27 cellular contexts compared by ENCODE assay signal in the genomic region with DNA sequence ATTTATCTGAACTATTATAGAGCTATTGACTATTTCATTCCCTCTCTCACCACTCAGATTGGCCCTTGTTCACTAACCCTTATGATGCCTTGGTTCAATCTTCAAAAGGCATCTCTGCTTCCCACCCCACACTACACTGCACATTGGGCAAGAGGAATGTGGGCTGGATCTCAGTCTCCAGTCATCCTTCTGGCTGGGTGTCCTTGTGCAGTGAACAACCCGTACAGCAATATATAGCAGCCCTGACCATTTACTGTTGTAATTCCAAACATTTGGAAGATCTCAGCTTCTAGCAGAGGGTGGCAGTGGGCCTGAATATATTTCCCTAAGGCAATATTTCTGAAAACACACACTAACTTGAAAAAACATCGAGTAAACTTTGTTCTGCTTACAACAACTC.
"Had no signal": no experiment of that assay in that cellular context is flagged by ENCODE, and none has a peak within 500 bp of the region (broad histone marks: within the 10 kb centered on the region; RNA-seq: fewer than 3 reads in every experiment).

No MANE protein-coding gene starts in this region.

- H3K4me1 Mint-ChIP-seq: stimulated activated effector memory CD8-positive, alpha-beta T cell treated with anti-CD3 and anti-CD28 coated beads, Interleukin-12 subunit alpha, Interleukin-12 subunit beta, amount 100 ng/mL, for 72 hours; stimulated activated memory B cell treated with anti-CD40 and anti-IgM and Interleukin-4, amounts not matched to agents 10 μg/mL and 1 μg/mL and 100 μg/mL, for 72 hours; stimulated activated naive CD8-positive, alpha-beta T cell treated with anti-CD3 and anti-CD28 coated beads, Interleukin-15, amount 100 ng/mL, for 72 hours had no signal

- ATAC-seq: stimulated activated effector memory CD8-positive, alpha-beta T cell treated with anti-CD3 and anti-CD28 coated beads, Interleukin-12 subunit alpha, Interleukin-12 subunit beta, amount 100 ng/mL, for 72 hours; stimulated activated memory B cell treated with anti-CD40 and anti-IgM and Interleukin-4, amounts not matched to agents 10 μg/mL and 1 μg/mL and 100 μg/mL, for 72 hours; stimulated activated naive B cell treated with anti-CD40 and anti-IgM and Interleukin-4, amounts not matched to agents 10 μg/mL and 1 μg/mL and 100 μg/mL, for 72 hours; stimulated activated naive CD8-positive, alpha-beta T cell treated with anti-CD3 and anti-CD28 coated beads, Interleukin-15, amount 100 ng/mL, for 72 hours; stimulated activated naive CD8-positive, alpha-beta T cell treated with anti-CD3 and anti-CD28 coated beads, Interleukin-15, Interleukin-2, amounts not matched to agents 100 U/mL and 50 U/mL, for 24 hours; upper lobe of right lung had no signal

- H3K4me3 Mint-ChIP-seq: stimulated activated effector memory CD8-positive, alpha-beta T cell treated with anti-CD3 and anti-CD28 coated beads, Interleukin-12 subunit alpha, Interleukin-12 subunit beta, amount 100 ng/mL, for 72 hours; stimulated activated memory B cell treated with anti-CD40 and anti-IgM and Interleukin-4, amounts not matched to agents 10 μg/mL and 1 μg/mL and 100 μg/mL, for 72 hours; stimulated activated naive B cell treated with anti-CD40 and anti-IgM and Interleukin-4, amounts not matched to agents 10 μg/mL and 1 μg/mL and 100 μg/mL, for 72 hours; stimulated activated naive CD8-positive, alpha-beta T cell treated with anti-CD3 and anti-CD28 coated beads, Interleukin-15, amount 100 ng/mL, for 72 hours; stimulated activated naive CD8-positive, alpha-beta T cell treated with anti-CD3 and anti-CD28 coated beads, Interleukin-15, Interleukin-2, amounts not matched to agents 100 ng/mL and 50 ng/mL, for 24 hours; type B pancreatic cell had no signal

- H3K4me3 ChIP-seq: stomach, suprapubic skin, testis, thoracic aorta, thyroid gland, tibial artery, tibial nerve, transverse colon, upper lobe of left lung, upper lobe of right lung, uterus, vagina had no signal

- H3K27me3 Mint-ChIP-seq: stimulated activated memory B cell treated with anti-CD40 and anti-IgM and Interleukin-4, amounts not matched to agents 10 μg/mL and 1 μg/mL and 100 μg/mL, for 72 hours; stimulated activated naive CD8-positive, alpha-beta T cell treated with anti-CD3 and anti-CD28 coated beads, Interleukin-15, Interleukin-2, amounts not matched to agents 100 ng/mL and 50 ng/mL, for 24 hours had no signal

- H3K36me3 ChIP-seq: stomach, suprapubic skin, thoracic aorta, thyroid gland, tibial artery, tibial nerve, transverse colon, upper lobe of left lung, upper lobe of right lung, uterus, vagina had no signal

- H3K27ac Mint-ChIP-seq: stimulated activated effector memory CD8-positive, alpha-beta T cell treated with anti-CD3 and anti-CD28 coated beads, Interleukin-12 subunit alpha, Interleukin-12 subunit beta, amount 100 ng/mL, for 72 hours; stimulated activated memory B cell treated with anti-CD40 and anti-IgM and Interleukin-4, amounts not matched to agents 10 μg/mL and 1 μg/mL and 100 μg/mL, for 72 hours; stimulated activated naive B cell treated with anti-CD40 and anti-IgM and Interleukin-4, amounts not matched to agents 10 μg/mL and 1 μg/mL and 100 μg/mL, for 72 hours; stimulated activated naive CD8-positive, alpha-beta T cell treated with anti-CD3 and anti-CD28 coated beads, Interleukin-15, amount 100 ng/mL, for 72 hours; stimulated activated naive CD8-positive, alpha-beta T cell treated with anti-CD3 and anti-CD28 coated beads, Interleukin-15, Interleukin-2, amounts not matched to agents 100 ng/mL and 50 ng/mL, for 24 hours; type B pancreatic cell had no signal

- H3K9me3 Mint-ChIP-seq: stimulated activated effector memory CD8-positive, alpha-beta T cell treated with anti-CD3 and anti-CD28 coated beads, Interleukin-12 subunit alpha, Interleukin-12 subunit beta, amount 100 ng/mL, for 72 hours; stimulated activated memory B cell treated with anti-CD40 and anti-IgM and Interleukin-4, amounts not matched to agents 10 μg/mL and 1 μg/mL and 100 μg/mL, for 72 hours; type B pancreatic cell had no signal

- H3K36me3 Mint-ChIP-seq: stimulated activated effector memory CD8-positive, alpha-beta T cell treated with anti-CD3 and anti-CD28 coated beads, Interleukin-12 subunit alpha, Interleukin-12 subunit beta, amount 100 ng/mL, for 72 hours; stimulated activated memory B cell treated with anti-CD40 and anti-IgM and Interleukin-4, amounts not matched to agents 10 μg/mL and 1 μg/mL and 100 μg/mL, for 72 hours; stimulated activated naive B cell treated with anti-CD40 and anti-IgM and Interleukin-4, amounts not matched to agents 10 μg/mL and 1 μg/mL and 100 μg/mL, for 72 hours; type B pancreatic cell had no signal

- H3K27ac ChIP-seq: stomach, suprapubic skin, testis, thoracic aorta, thyroid gland, tibial artery, tibial nerve, transverse colon, upper lobe of left lung, upper lobe of right lung, uterus, vagina had no signal

- H3K9me3 ChIP-seq: stomach, suprapubic skin, testis, thoracic aorta, thyroid gland, tibial artery, tibial nerve, transverse colon, upper lobe of left lung, upper lobe of right lung, uterus, vagina had no signal

- H3K27me3 ChIP-seq: stomach, suprapubic skin, testis, thyroid gland, tibial artery, tibial nerve, transverse colon, upper lobe of left lung, upper lobe of right lung, uterus, vagina had no signal

- DNase-seq: stimulated activated CD4-positive, alpha-beta T cell treated with anti-CD3 and anti-CD28 coated beads, Interleukin-2, amount 100 ng/mL, for 48 hours; stimulated activated CD4-positive, alpha-beta T cell treated with anti-CD3 and anti-CD28 coated beads, Interleukin-4, amount 100 ng/mL, for 1 hour; stimulated activated CD4-positive, alpha-beta T cell treated with anti-CD3 and anti-CD28 coated beads, Interleukin-4, amount 100 ng/mL, for 24 hours; stimulated activated CD4-positive, alpha-beta T cell treated with anti-CD3 and anti-CD28 coated beads, Interleukin-4, amount 100 ng/mL, for 4 hours; stimulated activated CD8-positive, alpha-beta memory T cell treated with anti-CD3 and anti-CD28 coated beads, Interleukin-4, amount 100 ng/mL, for 48 hours; stimulated activated naive B cell treated with anti-CD40 and anti-IgM and Interleukin-4, amounts not matched to agents 10 μg/mL and 1 μg/mL and 100 μg/mL, for 72 hours; stimulated activated naive CD4-positive, alpha-beta T cell; stimulated activated naive CD4-positive, alpha-beta T cell treated with Interleukin-2 at 50 U/mL for 16 hours; stimulated activated naive CD8-positive, alpha-beta T cell treated with anti-CD3 and anti-CD28 coated beads, Interleukin-15, amount 100 ng/mL, for 72 hours; stimulated activated naive CD8-positive, alpha-beta T cell treated with anti-CD3 and anti-CD28 coated beads, Interleukin-15, Interleukin-2, amounts not matched to agents 100 U/mL and 50 U/mL, for 24 hours; stomach; substantia nigra; testis; thyroid gland; tibial artery; transverse colon; upper lobe of left lung; upper lobe of right lung; uterus had no signal

- H3K4me1 ChIP-seq: stomach, suprapubic skin, testis, tibial artery, tibial nerve, transverse colon, upper lobe of left lung, upper lobe of right lung, uterus, vagina had no signal
